13 cellular contexts compared by ENCODE assay signal in genomic region chr3:195911041-195911945, GRCh38. TPM values are rescaled to one million over a fixed set of nuclear protein-coding genes. Genes with fewer than 3 reads are reported as not detected.
DNase-seq lines count a peak whose midpoint lies in the region; ATAC-seq, FAIRE-seq and TF ChIP-seq lines count a peak whose summit lies in the region.
"Had no signal": no experiment of that assay in that cellular context is flagged by ENCODE, and none has a peak within 500 bp of the region (broad histone marks: within the 10 kb centered on the region; RNA-seq: fewer than 3 reads in every experiment).

No MANE protein-coding gene starts in this region.

- TF ChIP-seq RAD21 in H1 (IDR thresholded peaks at IDR 0.05 in 1 of 2, conservative IDR thresholded peaks at IDR 0.05 in 1 of 2; ENCODE audit: low read depth in 2 of 2, low read length in 2 of 2) = no peak

- H2AFZ ChIP-seq in PC-3 (ENCODE audit: low read length) (peak overlapping the region; percentile 63; the same call in 1 of the 2 replicates), H1 (ENCODE audit: low read length) (no peak overlapping the region; the same call in 1 of the 2 replicates), neuronal stem cell (ENCODE audit: low read length) (peak overlapping the region; percentile 4), H9 (ENCODE audit: low read length) (no peak overlapping the region)

- H4K5ac ChIP-seq in H1 (ENCODE audit: insufficient read length, low read depth, low read length) (no peak overlapping the region), H9 (ENCODE audit: insufficient read length, low read depth, low read length) (no peak overlapping the region)

- H3K23me2 ChIP-seq in H1 (ENCODE audit: low read depth, low read length) (peaks cover 16% of the 10 kb centered on the region), H9 (ENCODE audit: insufficient read length, low read depth, low read length, poor library complexity, severe bottlenecking) (peaks cover 18% of the 10 kb centered on the region)

- H4K8ac ChIP-seq in H1 (ENCODE audit: extremely low read depth, insufficient read depth, low read length) (no peak overlapping the region), neuronal stem cell (ENCODE audit: low read depth, low read length) (no peak overlapping the region), H9 (replicated peaks; ENCODE audit: insufficient read length, low read depth, low read length) (no peak overlapping the region)

- H3K9ac ChIP-seq in PC-3 (ENCODE audit: low read length) = no peak overlapping the region
- no peak overlapping the region for H3K9ac ChIP-seq in H1 (replicated peaks in 1 of 4; ENCODE audit: extremely low read depth in 1 of 4, low read depth in 3 of 4, low read length in 3 of 4)
- peak overlapping the region; percentile 36 for H3K9ac ChIP-seq in neuronal stem cell (ENCODE audit: low read depth, low read length, poor library complexity)
- no peak overlapping the region for H3K9ac ChIP-seq in kidney (ENCODE audit: low read length in 2 of 2)
- H3K9ac ChIP-seq in H9 (ENCODE audit: extremely low read depth, insufficient read length, low read length) = no peak overlapping the region

- H2BK12ac ChIP-seq in H1 (ENCODE audit: low read depth, low read length) = peak overlapping the region; percentile 90; the same call in 1 of the 2 replicates
- H2BK12ac ChIP-seq in neuronal stem cell (ENCODE audit: low read length) = no peak overlapping the region
- H2BK12ac ChIP-seq in H9 (ENCODE audit: insufficient read length, low read depth, low read length) = no peak overlapping the region

- H4K20me1 ChIP-seq in PC-3 (ENCODE audit: low read length) = no peaks in the 10 kb centered on the region
- peaks cover 5 to 19% of the 10 kb centered on the region in 2 experiments for H4K20me1 ChIP-seq in H1 (replicated peaks in 1 of 2; ENCODE audit: control insufficient read depth in 1 of 2, insufficient read depth in 2 of 2, low read length in 2 of 2)
- no peaks in the 10 kb centered on the region for H4K20me1 ChIP-seq in H9 (ENCODE audit: control insufficient read depth, insufficient read depth, insufficient read length)

- no peaks in the 10 kb centered on the region for H3F3A ChIP-seq in PC-3 (ENCODE audit: low read length, unreplicated experiment)

- H3K56ac ChIP-seq in H1 (replicated peaks; ENCODE audit: insufficient read length, low read depth, low read length) = no peak overlapping the region
- H3K56ac ChIP-seq in H9 (ENCODE audit: insufficient read length, low read depth, low read length) = no peak overlapping the region

- H3K79me1 ChIP-seq in H1 (ENCODE audit: low read depth, low read length) (no peaks in the 10 kb centered on the region; the same call in 1 of the 2 replicates), neuronal stem cell (ENCODE audit: low read depth, low read length) (peaks cover 14% of the 10 kb centered on the region), H9 (ENCODE audit: insufficient read depth, low read depth, low read length, poor library complexity, severe bottlenecking) (no peaks in the 10 kb centered on the region)

- H3K27me3 Mint-ChIP-seq in CD14-positive monocyte (ENCODE audit: low read depth in 3 of 3) = peaks cover 1 to 3% (median 2%) of the 10 kb centered on the region in 3 donors
- H3K27me3 Mint-ChIP-seq in H9 (ENCODE audit: low read depth) = peaks cover 10% of the 10 kb centered on the region
- H3K27me3 Mint-ChIP-seq: activated CD4-positive, alpha-beta T cell treated with anti-CD3 and anti-CD28 coated beads for 36 hours had no signal

- H2AK5ac ChIP-seq in H1 (ENCODE audit: low read depth, low read length) (peak overlapping the region; percentile 53; the same call in 1 of the 2 replicates), neuronal stem cell (ENCODE audit: low read depth, low read length) (peak overlapping the region; percentile 43), H9 (ENCODE audit: insufficient read length, low read length) (no peak overlapping the region)

- no peak overlapping the region for H3T11ph ChIP-seq in H9 (ENCODE audit: low read length)

- H3K36me3 ChIP-seq in PC-3 (ENCODE audit: low read depth, low read length) = no peaks in the 10 kb centered on the region
- no peaks in the 10 kb centered on the region for H3K36me3 ChIP-seq in H1 (ENCODE audit: control insufficient read depth in 2 of 4, insufficient read depth in 4 of 4, low read length in 3 of 4)
- no peaks in the 10 kb centered on the region for H3K36me3 ChIP-seq in neuronal stem cell (replicated peaks in 1 of 2; ENCODE audit: control insufficient read depth in 2 of 2, insufficient read depth in 2 of 2, low read length in 2 of 2)
- no peaks in the 10 kb centered on the region for H3K36me3 ChIP-seq in kidney (ENCODE audit: control insufficient read depth in 1 of 2, insufficient read depth in 2 of 2, low read length in 2 of 2)
- no peaks in the 10 kb centered on the region for H3K36me3 ChIP-seq in left ventricle myocardium inferior

- H3K4ac ChIP-seq in H1 (replicated peaks; ENCODE audit: insufficient read length, low read depth, low read length) = peak overlapping the region; percentile 16
- no peak overlapping the region for H3K4ac ChIP-seq in neuronal stem cell (ENCODE audit: low read length)
- H3K4ac ChIP-seq in H9 (ENCODE audit: low read depth, low read length) = no peak overlapping the region

- FAIRE-seq in H1 (lab: Jason Lieb, UNC) = no peak
- FAIRE-seq in kidney (lab: Jason Lieb, UNC) = no peak
- FAIRE-seq: colon had no signal

- H3K79me2 ChIP-seq in PC-3 (ENCODE audit: low read length) = peaks cover 24% of the 10 kb centered on the region
- peaks cover 6 to 7% of the 10 kb centered on the region in 2 experiments; a peak in 2 of 4 replicates for H3K79me2 ChIP-seq in H1 (ENCODE audit: control insufficient read depth in 1 of 2, insufficient read depth in 2 of 2, low read length in 2 of 2)
- H3K79me2 ChIP-seq in H9 (ENCODE audit: insufficient read depth, low read length) = peaks cover 1% of the 10 kb centered on the region; the same call in 1 of the 2 replicates

- H3K9me3 Mint-ChIP-seq in CD14-positive monocyte (peaks cover 0 to 1% (median 0%) of the 10 kb centered on the region in 7 donors), H9 (no peaks in the 10 kb centered on the region; a peak in 1 of 5 replicates)
- H3K9me3 Mint-ChIP-seq: T-cell had no signal

- CTCF ChIA-PET in PC-3 (lab: Charles Lee) = interaction anchor here (0.6 to 0.7 kb wide), 2 partner anchors 19 to 218 kb away, joined by 4 to 8 read pairs; no protein-coding TSS in a partner anchor
- CTCF ChIA-PET in H1 (lab: Charles Lee; ENCODE audit: partially characterized antibody) = interaction anchor here (1.3 to 6.4 kb wide), 8 partner anchors 9 to 61 kb away, joined by 3 to 59 read pairs (median 9); no protein-coding TSS in a partner anchor

- no TSS peak for BruUV-seq in PC-3 (replicated peaks; lab: Mats Ljungman, UMichigan)

- H3K4me3 ChIP-seq in PC-3 (ENCODE audit: low read length) = no peak overlapping the region
- H3K4me3 ChIP-seq in H1 (ENCODE audit: extremely low read depth in 1 of 4, insufficient read depth in 2 of 4, low read depth in 3 of 4, low read length in 4 of 4) = no peak overlapping the region
- no peak overlapping the region for H3K4me3 ChIP-seq in neuronal stem cell (ENCODE audit: low read length in 2 of 2)
- no peak overlapping the region for H3K4me3 ChIP-seq in kidney (ENCODE audit: low read length in 2 of 2)
- no peak overlapping the region for H3K4me3 ChIP-seq in left ventricle myocardium inferior

- peaks cover 59% of the 10 kb centered on the region for H3K4me1 ChIP-seq in PC-3 (ENCODE audit: insufficient read depth, low read length)
- H3K4me1 ChIP-seq in H1 (replicated peaks in 1 of 4; ENCODE audit: control insufficient read depth in 3 of 4, insufficient read depth in 4 of 4, low read length in 3 of 4) = peaks cover 7 to 21% (median 19%) of the 10 kb centered on the region in 4 experiments
- H3K4me1 ChIP-seq in neuronal stem cell (ENCODE audit: control insufficient read depth in 2 of 2, insufficient read depth in 1 of 2, low read depth in 1 of 2, low read length in 2 of 2) = peaks cover 20 to 22% of the 10 kb centered on the region in 2 donors
- H3K4me1 ChIP-seq in kidney (ENCODE audit: control insufficient read depth in 1 of 2, insufficient read depth in 1 of 2, low read depth in 1 of 2, low read length in 2 of 2) = peaks cover 9 to 25% of the 10 kb centered on the region in 2 donors
- peaks cover 4% of the 10 kb centered on the region; the same call in 1 of the 2 replicates for H3K4me1 ChIP-seq in H9 (ENCODE audit: insufficient read depth, low read length)
- peaks cover 41% of the 10 kb centered on the region for H3K4me1 ChIP-seq in left ventricle myocardium inferior

- H2BK15ac ChIP-seq in H1 (ENCODE audit: low read length) (peak overlapping the region; percentile 98; the same call in 1 of the 2 replicates), neuronal stem cell (ENCODE audit: low read length) (peak overlapping the region; percentile 93), H9 (ENCODE audit: low read depth, low read length) (no peak overlapping the region)

- peak overlapping the region; percentile 72 for H2BK20ac ChIP-seq in H1 (ENCODE audit: low read length)
- H2BK20ac ChIP-seq in H9 (ENCODE audit: low read depth, low read length, poor library complexity, severe bottlenecking) = no peak overlapping the region

- H3K23ac ChIP-seq in H1 (ENCODE audit: insufficient read length) = no peak overlapping the region
- peak overlapping the region; percentile 36 for H3K23ac ChIP-seq in neuronal stem cell (ENCODE audit: low read depth, low read length, poor library complexity)
- H3K23ac ChIP-seq in H9 (ENCODE audit: insufficient read length, low read depth, low read length) = no peak overlapping the region

- no peaks in the 10 kb centered on the region for H3K9me2 ChIP-seq in PC-3 (replicated peaks; ENCODE audit: low read length)

- H3K18ac ChIP-seq in H1 (ENCODE audit: extremely low read depth, low read length) (peak overlapping the region; percentile 83; the same call in 1 of the 2 replicates), neuronal stem cell (ENCODE audit: low read length) (no peak overlapping the region), H9 (ENCODE audit: insufficient read length, low read depth, low read length) (no peak overlapping the region)

- 94% methylated on average over 12 of the region's 14 CpGs; no CpG with 5 or more reads in 1 of the 2 experiments for WGBS in H1 (ENCODE audit: extremely low coverage in 1 of 2, insufficient coverage in 1 of 2, insufficient read length in 1 of 2, insufficient replicate concordance in 2 of 2, low coverage in 1 of 2, low lambda C conversion rate in 2 of 2, missing lambda C conversion rate in 1 of 2), 2 experiments
- WGBS in neuronal stem cell (ENCODE audit: extremely low coverage in 2 of 2, insufficient read length in 2 of 2, insufficient replicate concordance in 1 of 2), 2 donors = no CpG with 5 or more reads among the region's 14 CpGs
- no CpG with 5 or more reads among the region's 14 CpGs for WGBS in H9 (ENCODE audit: extremely low coverage, insufficient read length, low lambda C conversion rate)

- no peaks in the 10 kb centered on the region for H3K9me3 ChIP-seq in PC-3 (ENCODE audit: low read length)
- H3K9me3 ChIP-seq in H1 (ENCODE audit: insufficient read depth in 2 of 2, low read depth in 1 of 2, low read length in 1 of 2) = no peaks in the 10 kb centered on the region
- no peaks in the 10 kb centered on the region for H3K9me3 ChIP-seq in neuronal stem cell (replicated peaks in 1 of 2; ENCODE audit: control insufficient read depth in 2 of 2, insufficient read depth in 1 of 2, low read depth in 1 of 2, low read length in 2 of 2)
- H3K9me3 ChIP-seq in kidney (ENCODE audit: control insufficient read depth in 1 of 2, low read length in 2 of 2) = no peaks in the 10 kb centered on the region
- no peaks in the 10 kb centered on the region for H3K9me3 ChIP-seq in H9 (ENCODE audit: control insufficient read depth, low read depth, low read length)
- no peaks in the 10 kb centered on the region for H3K9me3 ChIP-seq in left ventricle myocardium inferior (replicated peaks)

- no peak overlapping the region for H2BK5ac ChIP-seq in H1 (ENCODE audit: low read depth, low read length)
- H2BK5ac ChIP-seq in neuronal stem cell (ENCODE audit: low read length) = no peak overlapping the region
- no peak overlapping the region for H2BK5ac ChIP-seq in H9 (ENCODE audit: insufficient read length, low read length)

- 0 out of 2 replicates have a peak overlapping the region, but pooled peaks have one; percentile 1 for H3K27ac ChIP-seq in PC-3 (ENCODE audit: low read length)
- no peak overlapping the region for H3K27ac ChIP-seq in H1 (ENCODE audit: low read depth, low read length)
- H3K27ac ChIP-seq in neuronal stem cell (replicated peaks; ENCODE audit: low read length) = no peak overlapping the region
- H3K27ac ChIP-seq in kidney (ENCODE audit: low read depth in 2 of 2, low read length in 2 of 2) = no peak overlapping the region
- no peak overlapping the region for H3K27ac ChIP-seq in H9 (ENCODE audit: insufficient read length, low read depth, low read length)
- no peak overlapping the region for H3K27ac ChIP-seq in left ventricle myocardium inferior (replicated peaks)

- H4K91ac ChIP-seq in H1 (replicated peaks; ENCODE audit: insufficient read length, low read length) (peak overlapping the region; percentile 52), neuronal stem cell (ENCODE audit: low read depth, low read length, poor library complexity) (no peak overlapping the region), H9 (ENCODE audit: insufficient read length, low read depth, low read length) (no peak overlapping the region)

- no peak for ATAC-seq in PC-3
- ATAC-seq: activated CD4-positive, alpha-beta T cell treated with anti-CD3 and anti-CD28 coated beads for 36 hours; T-cell had no signal

- no peak overlapping the region for H3K4me3 Mint-ChIP-seq in CD14-positive monocyte
- H3K4me3 Mint-ChIP-seq in H9 = peak overlapping the region in 1 of 2 experiments; percentile 87; a peak in 2 of 5 replicates

- H3K27me3 ChIP-seq in PC-3 (ENCODE audit: low read length) = no peaks in the 10 kb centered on the region
- peaks cover 0 to 15% (median 6%) of the 10 kb centered on the region in 4 experiments; a peak in 5 of 7 replicates for H3K27me3 ChIP-seq in H1 (replicated peaks in 1 of 4; ENCODE audit: control insufficient read depth in 3 of 4, extremely low read depth in 1 of 4, insufficient read depth in 3 of 4, low read length in 3 of 4)
- peaks cover 0 to 11% (median 8%) of the 10 kb centered on the region in 3 experiments for H3K27me3 ChIP-seq in neuronal stem cell (ENCODE audit: control insufficient read depth in 3 of 3, insufficient read depth in 3 of 3, low read depth in 1 of 3, low read length in 3 of 3)
- no peaks in the 10 kb centered on the region for H3K27me3 ChIP-seq in H9 (ENCODE audit: insufficient read depth, low read length)
- H3K27me3 ChIP-seq in left ventricle myocardium inferior (ENCODE audit: low read depth) = peaks cover 6% of the 10 kb centered on the region

- POLR2A ChIA-PET in PC-3 (lab: Charles Lee; ENCODE audit: unreplicated experiment) (interaction anchor here (0.7 kb wide), 1 partner anchor 12 kb away, joined by 8 read pairs; no protein-coding TSS in a partner anchor), H1 (lab: Charles Lee; ENCODE audit: partially characterized antibody) (interaction anchor here (0.6 to 2.9 kb wide), 4 partner anchors 10 to 205 kb away, joined by 3 to 11 read pairs (median 4); no protein-coding TSS in a partner anchor)

- TF ChIP-seq CTCF in CD14-positive monocyte (IDR thresholded peaks at IDR 0.05) (no peak), PC-3 (conservative IDR thresholded peaks at IDR 0.05; ENCODE audit: low read depth, low read length) (no peak), H1 (IDR thresholded peaks at IDR 0.05; ENCODE audit: control extremely low read depth in 1 of 3, insufficient read depth in 1 of 3, low read depth in 1 of 3, low read length in 3 of 3) (no peak), kidney (IDR thresholded peaks at IDR 0.05; ENCODE audit: borderline replicate concordance, extremely low read depth, insufficient read depth) (no peak), H9 (conservative IDR thresholded peaks at IDR 0.05) (no peak), left ventricle myocardium inferior (IDR thresholded peaks at IDR 0.05; ENCODE audit: borderline replicate concordance) (no peak)

- no peak overlapping the region for H3K14ac ChIP-seq in H1 (ENCODE audit: insufficient read length)
- H3K14ac ChIP-seq in neuronal stem cell (ENCODE audit: low read length) = no peak overlapping the region
- H3K14ac ChIP-seq in H9 (ENCODE audit: insufficient read depth, low read length) = no peak overlapping the region

- no peak for TF ChIP-seq POLR2A in H1 (IDR thresholded peaks at IDR 0.05; ENCODE audit: control extremely low read depth in 1 of 2, low read depth in 2 of 2, low read length in 2 of 2)

- H2BK120ac ChIP-seq in H1 (replicated peaks; ENCODE audit: low read depth, low read length) = no peak overlapping the region
- H2BK120ac ChIP-seq in neuronal stem cell (ENCODE audit: low read depth, low read length) = no peak overlapping the region
- no peak overlapping the region for H2BK120ac ChIP-seq in H9 (ENCODE audit: low read depth, low read length, poor library complexity, severe bottlenecking)

- H3K4me2 ChIP-seq in PC-3 (ENCODE audit: low read length) = no peak overlapping the region
- peak overlapping the region in 1 of 2 experiments; percentile 68; a peak in 1 of 4 replicates for H3K4me2 ChIP-seq in H1 (ENCODE audit: insufficient read depth in 1 of 2, low read depth in 2 of 2, low read length in 2 of 2)
- H3K4me2 ChIP-seq in neuronal stem cell (ENCODE audit: insufficient read depth, low read length, poor library complexity, severe bottlenecking) = no peak overlapping the region
- no peak overlapping the region for H3K4me2 ChIP-seq in H9 (ENCODE audit: insufficient read depth, insufficient read length, low read length)

- H3K36me3 Mint-ChIP-seq in CD14-positive monocyte (peaks cover 2 to 4% of the 10 kb centered on the region in 2 donors), H9 (ENCODE audit: insufficient read depth in 1 of 3, low read depth in 3 of 3) (no peaks in the 10 kb centered on the region; a peak in 4 of 7 replicates)
- H3K36me3 Mint-ChIP-seq: T-cell had no signal

- peak; percentile 10 for DNase-seq in CD14-positive monocyte (ENCODE audit: low spot score)
- no peak for DNase-seq in PC-3
- DNase-seq in H1 (ENCODE audit: low read depth in 1 of 2, low spot score in 2 of 2) = no peak
- no peak for DNase-seq in neuronal stem cell (ENCODE audit: low spot score)
- no peak for DNase-seq in kidney
- DNase-seq in H9 = no peak
- DNase-seq in left ventricle myocardium inferior = no peak
- DNase-seq in dedifferentiated amniotic fluid mesenchymal stem cell (ENCODE audit: extremely low spot score) = no peak
- DNase-seq: activated CD4-positive, alpha-beta T cell treated with anti-CD3 and anti-CD28 coated beads for 36 hours; NCI-H1694; nucleus accumbens; T-cell had no signal

- peaks cover 32% of the 10 kb centered on the region for H3K4me1 Mint-ChIP-seq in CD14-positive monocyte
- peaks cover 39 to 48% of the 10 kb centered on the region in 2 experiments for H3K4me1 Mint-ChIP-seq in H9

- TF ChIP-seq EP300 in H1 (IDR thresholded peaks at IDR 0.05; ENCODE audit: borderline replicate concordance in 1 of 2, low read depth in 2 of 2, low read length in 2 of 2) = no peak

- intact Hi-C loops in CD14-positive monocyte (cut with micrococcal nuclease) = no loop called here
- intact Hi-C loops in PC-3 (cut with micrococcal nuclease) = no loop called here
- intact Hi-C loops in kidney (cut with DNase I) = loop anchor here (10.0 kb wide), 1 partner anchor 46 kb away; no protein-coding TSS in a partner anchor
- intact Hi-C loops in left ventricle myocardium inferior (cut with micrococcal nuclease) = loop anchor here (5.0 kb wide), 1 partner anchor 49 kb away; no protein-coding TSS in a partner anchor

- H3K27ac Mint-ChIP-seq in CD14-positive monocyte (no peak overlapping the region), H9 (no peak overlapping the region; a peak in 1 of 7 replicates)
- H3K27ac Mint-ChIP-seq: activated CD4-positive, alpha-beta T cell treated with anti-CD3 and anti-CD28 coated beads for 36 hours had no signal

RNA-seq across cellular contexts. Expression of gene TNK2, which starts 2.9 kb away (rescaled TPM):
- polyA plus RNA-seq in CD14-positive monocyte (1 to 10 TPM in 1 of 2 donors, under 1 TPM in 1; 0.84 to 1.8 TPM), H1 (2011; rRNA removed) (10.4 and 18.2 TPM in 2 replicates), kidney (ENCODE audit: insufficient read depth, low read depth, low replicate concordance) (14.7 TPM)
- total RNA-seq in PC-3 (2014; rRNA removed) (43.7 and 49.3 TPM in 2 replicates), kidney (42.5 TPM), H9 (2021) (34.5 and 35.3 TPM in 2 replicates), left ventricle myocardium inferior (33.2 TPM)
- 33.9 and 38.6 TPM in 2 replicates for total RNA-seq in H1 (2021; fragmentation: NEBNext Ultra II Directional; extraction: Animal tissue kit (Norgen Biotek cat#: 25700))
- polyA plus RNA-seq in H1 (2011; cell fraction: cytosol; rRNA removed) = 15.6 TPM
- 105 TPM for polyA plus RNA-seq in H1 (2011; cell fraction: nucleus; rRNA removed)
- polyA plus RNA-seq in H1 (2012, experiment 1 of 2) = 24.4 to 39.8 TPM (median 29.1 TPM) in 4 replicates
- polyA plus RNA-seq in H1 (2012, experiment 2 of 2) = 11.0 TPM
- polyA plus RNA-seq in H1 (2013, experiment 1 of 2) = 20.0 TPM
- 17.6 TPM for polyA plus RNA-seq in H1 (2013, experiment 2 of 2)
- polyA minus RNA-seq in H1 (2011; rRNA and poly(A)+ RNA removed) = 10.8 and 11.1 TPM in 2 replicates
- polyA minus RNA-seq in H1 (2011; cell fraction: cytosol; rRNA and poly(A)+ RNA removed) = 12.0 TPM
- polyA minus RNA-seq in H1 (2011; cell fraction: nucleus; rRNA and poly(A)+ RNA removed) = 19.7 TPM
- 21.3 TPM for polyA plus RNA-seq in neuronal stem cell (2013, experiment 1 of 2)
- polyA plus RNA-seq in neuronal stem cell (2013, experiment 2 of 2) = 20.7 TPM

Comparison
In these comparisons a context has a peak if more than half of its experiments do, and no peak if none do; other contexts are left out.
1. H2AFZ ChIP-seq: peak in PC-3 (single experiment) and neuronal stem cell (single experiment); none in H1 (single experiment) and H9 (single experiment).
2. intact Hi-C loops: an anchor here in kidney (10.0 kb wide) and left ventricle myocardium inferior (5.0 kb wide); none called in CD14-positive monocyte and PC-3.